ENCODE assay signal across 11 cellular contexts in genomic region chr14:21101802-21102413, GRCh38. TPM values are rescaled to one million over a fixed set of nuclear protein-coding genes. Genes with fewer than 3 reads are reported as not detected.
DNase-seq lines count a peak whose midpoint lies in the region; FAIRE-seq and TF ChIP-seq lines count a peak whose summit lies in the region.
"Had no signal": no experiment of that assay in that cellular context is flagged by ENCODE, and none has a peak within 500 bp of the region (broad histone marks: within the 10 kb centered on the region; RNA-seq: fewer than 3 reads in every experiment).

No MANE protein-coding gene starts in this region.

- no peak overlapping the region for H3K27ac ChIP-seq in BLaER1
- no peak overlapping the region for H3K27ac ChIP-seq in HUES48 (ENCODE audit: low read depth, low read length)
- H3K27ac ChIP-seq in keratinocyte (ENCODE audit: control insufficient read depth, insufficient read depth, low read length): peak overlapping the region; percentile 38

- no peaks in the 10 kb centered on the region for H3K9me3 ChIP-seq in BLaER1
- no peaks in the 10 kb centered on the region for H3K9me3 ChIP-seq in HUES48 (ENCODE audit: control insufficient read depth, insufficient read depth, low read length)
- H3K9me3 ChIP-seq in keratinocyte (ENCODE audit: control insufficient read depth, low read depth, low read length): no peaks in the 10 kb centered on the region

- no peak overlapping the region for H2AFZ ChIP-seq in keratinocyte (ENCODE audit: control insufficient read depth, low read length)

- H3K9me3 Mint-ChIP-seq in activated naive CD8-positive, alpha-beta T cell (ENCODE audit: low read depth): no peaks in the 10 kb centered on the region
- H3K9me3 Mint-ChIP-seq: activated B cell treated with CpG ODN at 0.5 μM for 24 hours had no signal

- dilution Hi-C loops in keratinocyte (cut with MboI; ENCODE audit: extremely low pct_ligation_motif_present, low sequenced_read_pairs): no loop called here

- H3K9ac ChIP-seq in BLaER1 (no peak overlapping the region), HUES48 (ENCODE audit: low read depth, low read length) (no peak overlapping the region), keratinocyte (ENCODE audit: control insufficient read depth, extremely low read depth, insufficient read depth, low read length) (no peak overlapping the region)

- peak overlapping the region; percentile 83; the same call in 1 of the 2 replicates for H3K4me2 ChIP-seq in BLaER1
- peak overlapping the region; percentile 99 for H3K4me2 ChIP-seq in keratinocyte (ENCODE audit: control insufficient read depth, extremely low read depth, insufficient read depth, low read depth, low read length)

- H3K36me3 ChIP-seq in BLaER1 (no peaks in the 10 kb centered on the region), HUES48 (ENCODE audit: control insufficient read depth, insufficient read depth, low read length) (no peaks in the 10 kb centered on the region), keratinocyte (ENCODE audit: control insufficient read depth in 2 of 2, extremely low read depth in 1 of 2, insufficient read depth in 2 of 2, low read length in 2 of 2) (no peaks in the 10 kb centered on the region)

- H3K9me1 ChIP-seq in keratinocyte (ENCODE audit: control insufficient read depth, extremely low read depth, insufficient read depth, low read length): no peaks in the 10 kb centered on the region

- H4K20me1 ChIP-seq in BLaER1: peaks cover 2% of the 10 kb centered on the region; the same call in 1 of the 2 replicates
- no peaks in the 10 kb centered on the region for H4K20me1 ChIP-seq in keratinocyte (ENCODE audit: control insufficient read depth, extremely low read depth, insufficient read depth, low read length)

- no peak overlapping the region for H3K4me3 ChIP-seq in BLaER1
- 0 out of 2 replicates have a peak overlapping the region, but pooled peaks have one; percentile 80 for H3K4me3 ChIP-seq in HUES48 (ENCODE audit: low read depth, low read length)
- peak overlapping the region in 1 of 3 experiments; percentile 83 for H3K4me3 ChIP-seq in keratinocyte (ENCODE audit: control insufficient read depth in 2 of 3, extremely low read depth in 1 of 3, insufficient read depth in 2 of 3, low read depth in 1 of 3, low read length in 3 of 3)

- H3K27me3 ChIP-seq in BLaER1 (no peaks in the 10 kb centered on the region), HUES48 (ENCODE audit: control insufficient read depth, insufficient read depth, low read length) (no peaks in the 10 kb centered on the region), keratinocyte (ENCODE audit: control insufficient read depth, extremely low read depth, insufficient read depth, low read length) (no peaks in the 10 kb centered on the region)

- H3K4me1 ChIP-seq in BLaER1 (peaks cover 64% of the 10 kb centered on the region), HUES48 (ENCODE audit: control insufficient read depth, insufficient read depth, low read length) (peaks cover 49% of the 10 kb centered on the region), keratinocyte (ENCODE audit: control insufficient read depth, extremely low read depth, insufficient read depth, low read length) (peaks cover 70% of the 10 kb centered on the region)

- FAIRE-seq in keratinocyte (lab: Jason Lieb, UNC): no peak
- FAIRE-seq: HTR-8/SVneo had no signal

- no peak for DNase-seq in keratinocyte (ENCODE audit: low read depth, low spot score)
- no peak for DNase-seq in NCI-H1436 treated with DMSO at 0.1 percent for 48 hours (lab: John Stamatoyannopoulos, UW)
- DNase-seq in dedifferentiated amniotic fluid mesenchymal stem cell (ENCODE audit: extremely low spot score): no peak
- no peak for DNase-seq in stimulated activated CD4-positive, alpha-beta T cell treated with anti-CD3 and anti-CD28 coated beads, Interleukin-4, amount 100 ng/mL, for 24 hours
- DNase-seq in cerebellar cortex (ENCODE audit: low spot score): no peak
- DNase-seq: activated B cell treated with CpG ODN at 0.5 μM for 24 hours had no signal

- no peaks in the 10 kb centered on the region for H3K27me3 Mint-ChIP-seq in activated naive CD8-positive, alpha-beta T cell

- no peak for TF ChIP-seq CTCF in keratinocyte (optimal IDR thresholded peaks at IDR 0.05 in 1 of 3, IDR thresholded peaks at IDR 0.05 in 1 of 3, conservative IDR thresholded peaks at IDR 0.05 in 1 of 3; ENCODE audit: extremely low read depth in 1 of 3, insufficient read depth in 2 of 3, low read length in 3 of 3)

- H3K4me3 Mint-ChIP-seq in activated naive CD8-positive, alpha-beta T cell: peak overlapping the region; percentile 55
- H3K4me3 Mint-ChIP-seq: activated B cell treated with CpG ODN at 0.5 μM for 24 hours had no signal

- H3K79me2 ChIP-seq in keratinocyte (ENCODE audit: control insufficient read depth, insufficient read depth, low read length): peaks cover 28% of the 10 kb centered on the region

- H3K36me3 Mint-ChIP-seq in activated naive CD8-positive, alpha-beta T cell: no peaks in the 10 kb centered on the region

- H3K4me1 Mint-ChIP-seq in activated naive CD8-positive, alpha-beta T cell (ENCODE audit: low read depth): peaks cover 29% of the 10 kb centered on the region

- peak overlapping the region; percentile 5 for H3K27ac Mint-ChIP-seq in activated naive CD8-positive, alpha-beta T cell
- H3K27ac Mint-ChIP-seq: activated B cell treated with CpG ODN at 0.5 μM for 24 hours had no signal

RNA-seq across cellular contexts. Expression of gene TMEM253, which starts 1.0 kb away (rescaled TPM):
- 1.1 to 1.4 TPM (median 1.3 TPM) in 3 replicates for polyA plus RNA-seq in keratinocyte
- 1.2 TPM for polyA plus RNA-seq in keratinocyte (2011; ENCODE audit: low read depth)
- 0.74 and 1.1 TPM in 2 replicates for polyA plus RNA-seq in keratinocyte (2011; cell fraction: cytosol; rRNA removed)
- 1.7 and 1.8 TPM in 2 replicates for polyA plus RNA-seq in keratinocyte (2011; cell fraction: nucleus; rRNA removed)
- polyA plus RNA-seq in keratinocyte (2012; ENCODE audit: low replicate concordance): 1.4 and 2.1 TPM in 2 replicates
- polyA minus RNA-seq in keratinocyte: 0.63 to 1.9 TPM (median 1.2 TPM) in 3 replicates
- not detected for polyA minus RNA-seq in keratinocyte (2011; cell fraction: cytosol; rRNA and poly(A)+ RNA removed)
- 0.53 TPM in 1 of 2 replicates, not detected in the other for polyA minus RNA-seq in keratinocyte (2011; cell fraction: nucleus; rRNA and poly(A)+ RNA removed)

RNA-seq across cellular contexts. Expression of gene ZNF219, which starts 3.5 kb away (rescaled TPM):
- 23.1 to 35.3 TPM (median 24.8 TPM) in 3 replicates for polyA plus RNA-seq in keratinocyte
- polyA plus RNA-seq in keratinocyte (2011; ENCODE audit: low read depth): 3.3 TPM
- polyA plus RNA-seq in keratinocyte (2011; cell fraction: cytosol; rRNA removed): 13.6 and 54.2 TPM in 2 replicates
- 92.2 and 119 TPM in 2 replicates for polyA plus RNA-seq in keratinocyte (2011; cell fraction: nucleus; rRNA removed)
- polyA plus RNA-seq in keratinocyte (2012; ENCODE audit: low replicate concordance): 23.8 and 28.7 TPM in 2 replicates
- polyA minus RNA-seq in keratinocyte: 16.3 to 21.7 TPM (median 21.3 TPM) in 3 replicates
- 57.2 TPM for polyA minus RNA-seq in keratinocyte (2011; cell fraction: cytosol; rRNA and poly(A)+ RNA removed)
- polyA minus RNA-seq in keratinocyte (2011; cell fraction: nucleus; rRNA and poly(A)+ RNA removed): 23.7 and 26.5 TPM in 2 replicates

RNA-seq across cellular contexts. Expression of gene ARHGEF40, which starts 31.8 kb away (rescaled TPM):
- polyA plus RNA-seq in keratinocyte: 8.7 to 14.4 TPM (median 11.9 TPM) in 3 replicates
- polyA plus RNA-seq in keratinocyte (2011; ENCODE audit: low read depth): 7.7 TPM
- polyA plus RNA-seq in keratinocyte (2011; cell fraction: cytosol; rRNA removed): 10.9 and 11.1 TPM in 2 replicates
- polyA plus RNA-seq in keratinocyte (2011; cell fraction: nucleus; rRNA removed): 34.3 and 52.7 TPM in 2 replicates
- polyA plus RNA-seq in keratinocyte (2012; ENCODE audit: low replicate concordance): 7.0 and 8.0 TPM in 2 replicates
- polyA minus RNA-seq in keratinocyte: 10.5 to 39.4 TPM (median 26.2 TPM) in 3 replicates
- 9.4 TPM for polyA minus RNA-seq in keratinocyte (2011; cell fraction: cytosol; rRNA and poly(A)+ RNA removed)
- polyA minus RNA-seq in keratinocyte (2011; cell fraction: nucleus; rRNA and poly(A)+ RNA removed): 14.1 and 16.1 TPM in 2 replicates

RNA-seq across cellular contexts. Expression of gene RNASE8, which starts 44.3 kb away (rescaled TPM):
- polyA plus RNA-seq in keratinocyte: not detected in 3 replicates
- polyA plus RNA-seq in keratinocyte (2011; ENCODE audit: low read depth): 0.45 TPM
- polyA plus RNA-seq in keratinocyte (2011; cell fraction: cytosol; rRNA removed): not detected in 2 replicates
- not detected in 2 replicates for polyA plus RNA-seq in keratinocyte (2011; cell fraction: nucleus; rRNA removed)
- 0.63 TPM in 1 of 2 replicates, not detected in the other for polyA plus RNA-seq in keratinocyte (2012; ENCODE audit: low replicate concordance)
- not detected in 3 replicates for polyA minus RNA-seq in keratinocyte
- polyA minus RNA-seq in keratinocyte (2011; cell fraction: cytosol; rRNA and poly(A)+ RNA removed): not detected
- polyA minus RNA-seq in keratinocyte (2011; cell fraction: nucleus; rRNA and poly(A)+ RNA removed): not detected in 2 replicates
- polyA plus RNA-seq: esophagus had no signal

RNA-seq across cellular contexts. Expression of gene OR5AU1, which starts 54.0 kb away (rescaled TPM):
- polyA plus RNA-seq in keratinocyte: not detected in 3 replicates
- not detected for polyA plus RNA-seq in keratinocyte (2011; ENCODE audit: low read depth)
- not detected in 2 replicates for polyA plus RNA-seq in keratinocyte (2011; cell fraction: cytosol; rRNA removed)
- polyA plus RNA-seq in keratinocyte (2011; cell fraction: nucleus; rRNA removed): not detected in 2 replicates
- not detected in 2 replicates for polyA plus RNA-seq in keratinocyte (2012; ENCODE audit: low replicate concordance)
- polyA minus RNA-seq in keratinocyte: not detected in 3 replicates
- not detected for polyA minus RNA-seq in keratinocyte (2011; cell fraction: cytosol; rRNA and poly(A)+ RNA removed)
- polyA minus RNA-seq in keratinocyte (2011; cell fraction: nucleus; rRNA and poly(A)+ RNA removed): not detected in 2 replicates
- polyA plus RNA-seq: esophagus had no signal
